In the genomic region with DNA sequence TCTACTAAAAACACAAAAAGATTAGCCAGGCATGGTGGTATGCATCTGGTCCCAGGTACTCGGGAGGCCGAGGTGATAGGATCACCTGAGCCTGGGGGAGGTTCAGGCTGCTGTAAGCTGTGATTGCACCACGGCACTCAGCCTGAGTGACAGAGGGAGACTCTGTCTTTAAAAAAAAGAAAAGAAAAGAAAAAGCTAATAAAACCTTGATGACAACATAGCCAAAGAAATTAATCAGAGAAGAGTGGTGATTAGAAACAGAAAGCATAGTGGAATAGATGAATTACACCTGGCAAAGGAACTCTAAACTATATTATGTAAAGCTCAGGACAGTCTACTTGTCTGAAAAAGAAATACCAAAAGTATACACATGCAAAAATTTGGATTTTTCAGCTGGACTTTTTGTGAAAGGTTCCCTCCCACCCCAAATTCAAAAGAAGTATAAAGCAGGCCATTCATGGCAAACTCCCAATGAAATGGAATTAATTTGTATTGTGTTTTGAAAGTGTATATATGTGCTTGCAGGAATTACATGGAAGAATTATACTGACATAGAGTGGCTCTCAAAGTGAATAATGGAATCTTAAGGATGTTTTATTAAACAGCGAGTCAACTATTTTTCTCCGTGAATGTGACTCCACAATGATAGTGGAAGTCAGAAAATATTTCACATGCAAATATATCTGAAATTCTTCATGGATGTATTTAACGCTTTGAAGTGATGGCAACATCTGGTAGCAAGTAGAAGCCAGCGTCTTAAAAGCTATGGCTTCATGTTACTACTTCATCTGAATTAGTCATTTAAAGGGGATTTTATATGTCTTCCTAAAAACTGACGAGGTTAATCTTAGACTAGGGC, we compare ENCODE assay signal across 9 cellular contexts. TPM values are rescaled to one million over a fixed set of nuclear protein-coding genes. Genes with fewer than 3 reads are reported as not detected.
DNase-seq lines count a peak whose midpoint lies in the region; ATAC-seq and TF ChIP-seq lines count a peak whose summit lies in the region.
"Had no signal": no experiment of that assay in that cellular context is flagged by ENCODE, and none has a peak within 500 bp of the region (broad histone marks: within the 10 kb centered on the region; RNA-seq: fewer than 3 reads in every experiment).

No MANE protein-coding gene starts in this region.

- no peak for TF ChIP-seq CTCF in parathyroid adenoma (IDR thresholded peaks at IDR 0.05)

- H3K4me3 ChIP-seq in parathyroid adenoma (ENCODE audit: low read depth, low read length) = no peak overlapping the region

- peak overlapping the region; percentile 17 for H2AFZ ChIP-seq in parathyroid adenoma

- DNase-seq in EH (ENCODE audit: low read depth) = peak; percentile 69
- peak; percentile 61 for DNase-seq in fibroblast of peridontal ligament (ENCODE audit: extremely low read depth)
- DNase-seq in ACHN = no peak
- DNase-seq in G401 (ENCODE audit: low spot score) = no peak
- no peak for DNase-seq in RKO (ENCODE audit: low spot score)
- DNase-seq: NCI-H2029 had no signal

- no peak overlapping the region for H3K9ac ChIP-seq in parathyroid adenoma

- no peaks in the 10 kb centered on the region for H3K79me2 ChIP-seq in parathyroid adenoma

- no peaks in the 10 kb centered on the region for H3K4me1 ChIP-seq in parathyroid adenoma

- H3K36me3 ChIP-seq in parathyroid adenoma (ENCODE audit: control insufficient read depth, insufficient read depth, low read length) = no peaks in the 10 kb centered on the region

- no peak overlapping the region for H3K27ac ChIP-seq in parathyroid adenoma

- ATAC-seq in SK-N-SH treated with all-trans-retinoic acid at 6 μM for 48 hours = peak; percentile 79
- ATAC-seq in HG03280 (IDR thresholded peaks at IDR 0.05; ENCODE audit: unreplicated experiment) = no peak

- H3K9me3 ChIP-seq in parathyroid adenoma (ENCODE audit: control insufficient read depth, low read length) = no peaks in the 10 kb centered on the region

- no peaks in the 10 kb centered on the region for H3K27me3 ChIP-seq in parathyroid adenoma (ENCODE audit: control insufficient read depth, insufficient read depth, low read length)

- in situ Hi-C loops in ACHN (cut with HindIII; ENCODE audit: low pct_ligation_motif_present, low pct_unique_long_range_greater_than_20kb, low sequenced_read_pairs) (no loop called here), G401 (cut with HindIII; ENCODE audit: low sequenced_read_pairs) (no loop called here)

- H3K4me2 ChIP-seq in parathyroid adenoma (ENCODE audit: low read length) = no peak overlapping the region

TF ChIP-seq in SK-N-SH treated with all-trans-retinoic acid at 6 μM for 48 hours, 23 proteins besides CTCF, POLR2A, EP300 and RAD21:
- TF ChIP-seq RARB (CRISPR knock-in tag; IDR thresholded peaks at IDR 0.05) = no peak
- TF ChIP-seq SNAI2 (CRISPR knock-in tag; IDR thresholded peaks at IDR 0.05) = no peak
- TF ChIP-seq, protein P1, sequence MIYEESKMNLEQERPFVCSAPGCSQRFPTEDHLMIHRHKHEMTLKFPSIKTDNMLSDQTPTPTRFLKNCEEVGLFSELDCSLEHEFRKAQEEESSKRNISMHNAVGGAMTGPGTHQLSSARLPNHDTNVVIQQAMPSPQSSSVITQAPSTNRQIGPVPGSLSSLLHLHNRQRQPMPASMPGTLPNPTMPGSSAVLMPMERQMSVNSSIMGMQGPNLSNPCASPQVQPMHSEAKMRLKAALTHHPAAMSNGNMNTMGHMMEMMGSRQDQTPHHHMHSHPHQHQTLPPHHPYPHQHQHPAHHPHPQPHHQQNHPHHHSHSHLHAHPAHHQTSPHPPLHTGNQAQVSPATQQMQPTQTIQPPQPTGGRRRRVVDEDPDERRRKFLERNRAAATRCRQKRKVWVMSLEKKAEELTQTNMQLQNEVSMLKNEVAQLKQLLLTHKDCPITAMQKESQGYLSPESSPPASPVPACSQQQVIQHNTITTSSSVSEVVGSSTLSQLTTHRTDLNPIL (CRISPR knock-in tag; IDR thresholded peaks at IDR 0.05; ENCODE audit: low read depth) = no peak
- TF ChIP-seq CSDC2 (CRISPR knock-in tag; IDR thresholded peaks at IDR 0.05) = no peak
- no peak for TF ChIP-seq CSRNP3 (CRISPR knock-in tag; IDR thresholded peaks at IDR 0.05)
- no peak for TF ChIP-seq ZNF8 (CRISPR knock-in tag; IDR thresholded peaks at IDR 0.05)
- TF ChIP-seq GLIS3 (CRISPR knock-in tag; IDR thresholded peaks at IDR 0.05) = no peak
- TF ChIP-seq ISL1 (CRISPR knock-in tag; IDR thresholded peaks at IDR 0.05) = no peak
- TF ChIP-seq, protein P2, sequence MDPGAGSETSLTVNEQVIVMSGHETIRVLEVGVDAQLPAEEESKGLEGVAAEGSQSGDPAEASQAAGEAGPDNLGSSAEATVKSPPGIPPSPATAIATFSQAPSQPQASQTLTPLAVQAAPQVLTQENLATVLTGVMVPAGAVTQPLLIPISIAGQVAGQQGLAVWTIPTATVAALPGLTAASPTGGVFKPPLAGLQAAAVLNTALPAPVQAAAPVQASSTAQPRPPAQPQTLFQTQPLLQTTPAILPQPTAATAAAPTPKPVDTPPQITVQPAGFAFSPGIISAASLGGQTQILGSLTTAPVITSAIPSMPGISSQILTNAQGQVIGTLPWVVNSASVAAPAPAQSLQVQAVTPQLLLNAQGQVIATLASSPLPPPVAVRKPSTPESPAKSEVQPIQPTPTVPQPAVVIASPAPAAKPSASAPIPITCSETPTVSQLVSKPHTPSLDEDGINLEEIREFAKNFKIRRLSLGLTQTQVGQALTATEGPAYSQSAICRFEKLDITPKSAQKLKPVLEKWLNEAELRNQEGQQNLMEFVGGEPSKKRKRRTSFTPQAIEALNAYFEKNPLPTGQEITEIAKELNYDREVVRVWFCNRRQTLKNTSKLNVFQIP (CRISPR knock-in tag; IDR thresholded peaks at IDR 0.05; ENCODE audit: borderline replicate concordance, low read depth) = no peak
- TF ChIP-seq ARNTL (CRISPR knock-in tag; IDR thresholded peaks at IDR 0.05; ENCODE audit: borderline replicate concordance, low read depth) = no peak
- TF ChIP-seq ESRRG (CRISPR knock-in tag; IDR thresholded peaks at IDR 0.05) = no peak
- TF ChIP-seq OSR1 (CRISPR knock-in tag; IDR thresholded peaks at IDR 0.05) = no peak

RNA-seq across cellular contexts. Expression of gene PLS3, which starts 22.1 kb away (rescaled TPM):
- 88.5 and 108 TPM in 2 replicates for total RNA-seq in G401 (2014; rRNA removed; shearing (Covaris generic))

Comparison
In these comparisons a context has a peak if more than half of its experiments do, and no peak if none do; other contexts are left out.
1. DNase-seq: peak in EH (single experiment) and fibroblast of peridontal ligament (single experiment); none in ACHN (single experiment), G401 (single experiment) and RKO (single experiment).